ENCODE assay signal across 13 cellular contexts in genomic region chr10:73967022-73967429, GRCh38. TPM values are rescaled to one million over a fixed set of nuclear protein-coding genes. Genes with fewer than 3 reads are reported as not detected.
DNase-seq lines count a peak whose midpoint lies in the region; ATAC-seq, FAIRE-seq and TF ChIP-seq lines count a peak whose summit lies in the region.
"Had no signal": no experiment of that assay in that cellular context is flagged by ENCODE, and none has a peak within 500 bp of the region (broad histone marks: within the 10 kb centered on the region; RNA-seq: fewer than 3 reads in every experiment).

No MANE protein-coding gene starts in this region.

- no peaks in the 10 kb centered on the region for H3K9me3 ChIP-seq in right lobe of liver
- H3K9me3 ChIP-seq in HepG2 (ENCODE audit: low read length), result no peaks in the 10 kb centered on the region
- H3K9me3 ChIP-seq in esophagus (ENCODE audit: control insufficient read depth in 2 of 2, insufficient read depth in 1 of 2, low read depth in 1 of 2, low read length in 1 of 2), result no peaks in the 10 kb centered on the region
- H3K9me3 ChIP-seq in osteoblast (ENCODE audit: low read depth, low read length), result no peaks in the 10 kb centered on the region
- H3K9me3 ChIP-seq: neutrophil had no signal

- H4K20me1 ChIP-seq in HepG2 (ENCODE audit: insufficient read depth, low read length) (no peaks in the 10 kb centered on the region), osteoblast (ENCODE audit: insufficient read depth, low read length) (no peaks in the 10 kb centered on the region)

- peaks cover 2% of the 10 kb centered on the region for H3K9me3 Mint-ChIP-seq in glutamatergic neuron (ENCODE audit: unreplicated experiment)
- H3K9me3 Mint-ChIP-seq in activated CD4-positive, alpha-beta T cell treated with anti-CD3 and anti-CD28 coated beads for 36 hours (ENCODE audit: low read depth), result no peaks in the 10 kb centered on the region

- TF ChIP-seq POLR2A in right lobe of liver (IDR thresholded peaks at IDR 0.05) (no peak), HepG2 (IDR thresholded peaks at IDR 0.05; ENCODE audit: insufficient read depth in 1 of 2, low read depth in 2 of 2, low read length in 2 of 2) (no peak)

- H3K4me3 ChIP-seq in right lobe of liver, result no peak overlapping the region
- no peak overlapping the region for H3K4me3 ChIP-seq in HepG2 (replicated peaks in 1 of 3; ENCODE audit: insufficient read depth in 1 of 3, low read depth in 2 of 3, low read length in 3 of 3)
- no peak overlapping the region for H3K4me3 ChIP-seq in esophagus (ENCODE audit: low read depth in 1 of 2, low read length in 2 of 2)
- H3K4me3 ChIP-seq in osteoblast (ENCODE audit: insufficient read depth, low read length), result no peak overlapping the region

- H3K27me3 ChIP-seq in right lobe of liver (no peaks in the 10 kb centered on the region), HepG2 (ENCODE audit: control insufficient read depth in 1 of 2, insufficient read depth in 2 of 2, low read length in 2 of 2) (no peaks in the 10 kb centered on the region; a peak in 1 of 5 replicates), esophagus (ENCODE audit: control insufficient read depth in 1 of 2, insufficient read depth in 2 of 2, low read length in 2 of 2) (no peaks in the 10 kb centered on the region), osteoblast (ENCODE audit: insufficient read depth, low read length) (no peaks in the 10 kb centered on the region)
- H3K27me3 ChIP-seq: neutrophil had no signal

- peaks cover 13% of the 10 kb centered on the region for H3K4me1 Mint-ChIP-seq in glutamatergic neuron (ENCODE audit: low read depth, unreplicated experiment)
- H3K4me1 Mint-ChIP-seq in activated CD4-positive, alpha-beta T cell treated with anti-CD3 and anti-CD28 coated beads for 36 hours, result no peaks in the 10 kb centered on the region

- H3K36me3 Mint-ChIP-seq in glutamatergic neuron (ENCODE audit: unreplicated experiment), result no peaks in the 10 kb centered on the region
- no peaks in the 10 kb centered on the region for H3K36me3 Mint-ChIP-seq in activated CD4-positive, alpha-beta T cell treated with anti-CD3 and anti-CD28 coated beads for 36 hours (ENCODE audit: low read depth)

- in situ Hi-C loops in HepG2 (cut with HindIII; ENCODE audit: extremely low pct_ligation_motif_present, low pct_unique_long_range_greater_than_20kb) (no loop called here), GM13977 (cut with MboI; ENCODE audit: low pct_unique_long_range_greater_than_20kb, low sequenced_read_pairs, unreplicated experiment) (no loop called here)

- CTCF ChIA-PET in HepG2 (lab: Yijun Ruan, JAX; ENCODE audit: low intra/inter-chr PET ratio, low total read pairs), result no interaction called here
- CTCF ChIA-PET in activated CD4-positive, alpha-beta T cell treated with anti-CD3 and anti-CD28 coated beads for 36 hours (lab: Charles Lee), result interaction anchor here (0.6 to 2.6 kb wide), 4 partner anchors 10 to 76 kb away, joined by 3 to 11 read pairs (median 3); no protein-coding TSS in a partner anchor

- H3K27ac Mint-ChIP-seq in glutamatergic neuron (ENCODE audit: unreplicated experiment), result no peak overlapping the region
- H3K27ac Mint-ChIP-seq in activated CD4-positive, alpha-beta T cell treated with anti-CD3 and anti-CD28 coated beads for 36 hours, result no peak overlapping the region

- no peak for FAIRE-seq in HepG2 (lab: Jason Lieb, UNC)

- H3K27me3 Mint-ChIP-seq in glutamatergic neuron (ENCODE audit: unreplicated experiment), result peaks cover 2% of the 10 kb centered on the region
- no peaks in the 10 kb centered on the region for H3K27me3 Mint-ChIP-seq in activated CD4-positive, alpha-beta T cell treated with anti-CD3 and anti-CD28 coated beads for 36 hours

- H3K27ac ChIP-seq in right lobe of liver (peak overlapping the region in 2 of 3 donors; percentile 57 to 72), HepG2 (ENCODE audit: extremely low read length, insufficient read depth, low read length) (no peak overlapping the region), esophagus (ENCODE audit: low read depth in 2 of 2, low read length in 1 of 2) (peak overlapping the region; percentile 39 to 66), osteoblast (ENCODE audit: low read depth, low read length) (peak overlapping the region; percentile 84)

- intact Hi-C loops in right lobe of liver (cut with DNase I), result no loop called here
- intact Hi-C loops in HepG2 (cut with micrococcal nuclease; ENCODE audit: unreplicated experiment), result no loop called here
- intact Hi-C loops in activated CD4-positive, alpha-beta T cell treated with anti-CD3 and anti-CD28 coated beads for 36 hours (cut with DNase I, micrococcal nuclease), result no loop called here

- no peak for DNase-seq in right lobe of liver
- DNase-seq in HepG2 (ENCODE audit: low spot score), result no peak
- DNase-seq in osteoblast (ENCODE audit: insufficient read length, low spot score, missing footprints), result peak; percentile 31
- DNase-seq in glutamatergic neuron, result no peak
- DNase-seq in activated CD4-positive, alpha-beta T cell treated with anti-CD3 and anti-CD28 coated beads for 36 hours, result no peak
- no peak for DNase-seq in activated CD8-positive, alpha-beta memory T cell treated with anti-CD3 and anti-CD28 coated beads, Interleukin-2, amount 50 U/mL, for 48 hours
- DNase-seq in GM13977 (ENCODE audit: low spot score), result no peak
- DNase-seq: cortex of kidney; DMS79 treated with DMSO at 0.1 percent for 48 hours; NCI-H2171; stimulated activated CD4-positive, alpha-beta T cell treated with anti-CD3 and anti-CD28 coated beads, Interleukin-4, amount 100 ng/mL, for 4 hours had no signal

- TF ChIP-seq EP300 in HepG2 (IDR thresholded peaks at IDR 0.05; ENCODE audit: low read depth in 2 of 2, low read length in 2 of 2) (no peak), HepG2 (CRISPR knock-in tag; IDR thresholded peaks at IDR 0.05; ENCODE audit: borderline replicate concordance) (no peak)

- POLR2A ChIA-PET in HepG2 (lab: Yijun Ruan, JAX), result no interaction called here
- POLR2A ChIA-PET in activated CD4-positive, alpha-beta T cell treated with anti-CD3 and anti-CD28 coated beads for 36 hours (lab: Charles Lee), result no interaction called here

- H3K79me2 ChIP-seq in HepG2 (ENCODE audit: insufficient read depth, low read length), result no peaks in the 10 kb centered on the region
- no peaks in the 10 kb centered on the region for H3K79me2 ChIP-seq in osteoblast (ENCODE audit: insufficient read depth, low read length)

- no peak overlapping the region for H3K4me3 Mint-ChIP-seq in glutamatergic neuron (ENCODE audit: unreplicated experiment)
- no peak overlapping the region for H3K4me3 Mint-ChIP-seq in activated CD4-positive, alpha-beta T cell treated with anti-CD3 and anti-CD28 coated beads for 36 hours

- no peak for TF ChIP-seq RAD21 in HepG2 (CRISPR knock-in tag; IDR thresholded peaks at IDR 0.05)

- H3K36me3 ChIP-seq in right lobe of liver (no peaks in the 10 kb centered on the region), HepG2 (replicated peaks in 1 of 2; ENCODE audit: control insufficient read depth in 1 of 2, insufficient read depth in 2 of 2, low read length in 2 of 2) (no peaks in the 10 kb centered on the region), esophagus (ENCODE audit: control insufficient read depth in 2 of 2, insufficient read depth in 2 of 2, low read length in 1 of 2) (no peaks in the 10 kb centered on the region), osteoblast (ENCODE audit: insufficient read depth, low read length) (no peaks in the 10 kb centered on the region)
- H3K36me3 ChIP-seq: neutrophil had no signal

- ATAC-seq in right lobe of liver (no peak), HepG2 (no peak)
- no peak for ATAC-seq in activated CD4-positive, alpha-beta T cell treated with anti-CD3 and anti-CD28 coated beads for 36 hours

- H3K4me1 ChIP-seq in right lobe of liver (no peaks in the 10 kb centered on the region), HepG2 (ENCODE audit: insufficient read depth, low read length) (peaks cover 23% of the 10 kb centered on the region), esophagus (ENCODE audit: control insufficient read depth in 2 of 2, insufficient read depth in 2 of 2, low read length in 1 of 2) (peaks cover 0 to 5% of the 10 kb centered on the region in 2 donors), osteoblast (ENCODE audit: insufficient read depth, low read length) (peaks cover 26% of the 10 kb centered on the region)

- no peak overlapping the region for H3K9ac ChIP-seq in HepG2 (ENCODE audit: insufficient read depth, low read depth, low read length)

- H2AFZ ChIP-seq in HepG2 (ENCODE audit: low read length) (no peak overlapping the region), osteoblast (ENCODE audit: low read length) (no peak overlapping the region)

- no peak for TF ChIP-seq CTCF in right lobe of liver (IDR thresholded peaks at IDR 0.05)
- no peak for TF ChIP-seq CTCF in HepG2 (CRISPR knock-in tag; IDR thresholded peaks at IDR 0.05)
- no peak for TF ChIP-seq CTCF in osteoblast (IDR thresholded peaks at IDR 0.05; ENCODE audit: extremely low read depth, low read depth, low read length)
- TF ChIP-seq CTCF in glutamatergic neuron (IDR thresholded peaks at IDR 0.05; ENCODE audit: partially characterized antibody, unreplicated experiment), result no peak
- TF ChIP-seq CTCF in GM13977 (IDR thresholded peaks at IDR 0.05; ENCODE audit: extremely low read depth, insufficient read depth, missing control alignments), result no peak

- WGBS in right lobe of liver (ENCODE audit: insufficient coverage, low coverage, low lambda C conversion rate, missing lambda C conversion rate), result 72% methylated on average over 3 of the region's 4 CpGs
- 74% methylated on average over 4 of the region's 4 CpGs for WGBS in HepG2 (ENCODE audit: low lambda C conversion rate)
- WGBS in esophagus, 2 donors, result 81 to 94% methylated on average over 4 of the region's 4 CpGs

- H3K4me2 ChIP-seq in HepG2 (ENCODE audit: low read depth, low read length) (no peak overlapping the region; the same call in 1 of the 2 replicates), osteoblast (ENCODE audit: insufficient read depth, low read length) (no peak overlapping the region)

- no TSS peak for BruUV-seq in HepG2 (replicated peaks; lab: Mats Ljungman, UMichigan)

RNA-seq across cellular contexts. Expression of gene VCL, which starts 30.9 kb away (rescaled TPM):
- total RNA-seq in right lobe of liver (10 to 100 TPM; 13.2 to 58.9 (median 27.5) TPM), HepG2 (2016; rRNA removed; fragmentation: Illumina TruSeq; extraction: Trizol) (23.7 and 26.9 TPM in 2 replicates), osteoblast (169 and 201 TPM in 2 replicates), glutamatergic neuron (ENCODE audit: unreplicated experiment) (42.1 TPM)
- total RNA-seq in HepG2 (2016; cell fraction: cytosol; rRNA removed; fragmentation: Illumina TruSeq; extraction: Trizol; ENCODE audit: low read depth), result 1.3 and 2.3 TPM in 2 replicates
- total RNA-seq in HepG2 (2016; cell fraction: insoluble cytoplasmic fraction; rRNA removed; fragmentation: Illumina TruSeq; extraction: Trizol), result 20.6 and 25.2 TPM in 2 replicates
- total RNA-seq in HepG2 (2016; cell fraction: membrane; rRNA removed; fragmentation: Illumina TruSeq; extraction: Trizol), result 4.6 and 6.2 TPM in 2 replicates
- 28.7 and 35.3 TPM in 2 replicates for total RNA-seq in HepG2 (2016; cell fraction: nucleus; rRNA removed; fragmentation: Illumina TruSeq; extraction: Trizol)
- polyA plus RNA-seq in HepG2 (2011; rRNA removed) (15.9 and 17.3 TPM in 2 replicates), esophagus (10 to 100 TPM; 25.0 to 41.4 TPM)
- 7.7 and 9.9 TPM in 2 replicates for polyA plus RNA-seq in HepG2 (2011; cell fraction: cytosol; rRNA removed)
- 14.7 and 14.8 TPM in 2 replicates for polyA plus RNA-seq in HepG2 (2011; cell fraction: nucleus; rRNA removed)
- 10.9 and 12.0 TPM in 2 replicates for polyA plus RNA-seq in HepG2 (2012)
- polyA plus RNA-seq in HepG2 (2016; cell fraction: cytosol; fragmentation: Illumina TruSeq; extraction: Trizol; ENCODE audit: low read depth), result 0.78 and 0.81 TPM in 2 replicates
- 12.1 and 14.0 TPM in 2 replicates for polyA plus RNA-seq in HepG2 (2016; cell fraction: insoluble cytoplasmic fraction; fragmentation: Illumina TruSeq; extraction: Trizol; ENCODE audit: low read depth)
- polyA plus RNA-seq in HepG2 (2016; cell fraction: membrane; fragmentation: Illumina TruSeq; extraction: Trizol; ENCODE audit: low read depth), result 1.8 and 2.1 TPM in 2 replicates
- polyA plus RNA-seq in HepG2 (2016; cell fraction: nucleus; fragmentation: Illumina TruSeq; extraction: Trizol; ENCODE audit: insufficient read depth, low read depth), result 22.1 and 22.9 TPM in 2 replicates
- polyA minus RNA-seq in HepG2 (2011; rRNA and poly(A)+ RNA removed; ENCODE audit: low replicate concordance), result 29.5 and 80.4 TPM in 2 replicates
- 14.3 and 18.8 TPM in 2 replicates for polyA minus RNA-seq in HepG2 (2011; cell fraction: cytosol; rRNA and poly(A)+ RNA removed)
- 39.1 and 52.5 TPM in 2 replicates for polyA minus RNA-seq in HepG2 (2011; cell fraction: nucleus; rRNA and poly(A)+ RNA removed)
- 10 to 100 TPM; 20.7 to 22.7 TPM for total RNA-seq in activated CD4-positive, alpha-beta T cell treated with anti-CD3 and anti-CD28 coated beads for 36 hours

RNA-seq across cellular contexts. Expression of gene PLAU, which starts 56.1 kb away (rescaled TPM):
- total RNA-seq in right lobe of liver (1 to 10 TPM in 2 of 6 experiments, under 1 TPM in 4; 0.24 to 4.3 (median 0.87) TPM), HepG2 (2016; rRNA removed; fragmentation: Illumina TruSeq; extraction: Trizol) (4.8 and 11.2 TPM in 2 replicates), osteoblast (27.9 and 40.7 TPM in 2 replicates), glutamatergic neuron (ENCODE audit: unreplicated experiment) (0.59 TPM)
- total RNA-seq in HepG2 (2016; cell fraction: cytosol; rRNA removed; fragmentation: Illumina TruSeq; extraction: Trizol; ENCODE audit: low read depth), result 1.9 and 6.6 TPM in 2 replicates
- 5.2 and 16.9 TPM in 2 replicates for total RNA-seq in HepG2 (2016; cell fraction: insoluble cytoplasmic fraction; rRNA removed; fragmentation: Illumina TruSeq; extraction: Trizol)
- total RNA-seq in HepG2 (2016; cell fraction: membrane; rRNA removed; fragmentation: Illumina TruSeq; extraction: Trizol), result 4.7 and 7.7 TPM in 2 replicates
- total RNA-seq in HepG2 (2016; cell fraction: nucleus; rRNA removed; fragmentation: Illumina TruSeq; extraction: Trizol), result 9.1 and 18.5 TPM in 2 replicates
- polyA plus RNA-seq in HepG2 (2011; rRNA removed) (0.37 and 0.45 TPM in 2 replicates), esophagus (10 to 100 TPM in 1 of 2 donors, 1 to 10 TPM in 1; 7.0 to 13.7 TPM)
- 0.39 and 0.50 TPM in 2 replicates for polyA plus RNA-seq in HepG2 (2011; cell fraction: cytosol; rRNA removed)
- polyA plus RNA-seq in HepG2 (2011; cell fraction: nucleus; rRNA removed), result 0.51 and 0.62 TPM in 2 replicates
- polyA plus RNA-seq in HepG2 (2012), result 0.13 and 0.16 TPM in 2 replicates
- 1.0 and 2.5 TPM in 2 replicates for polyA plus RNA-seq in HepG2 (2016; cell fraction: cytosol; fragmentation: Illumina TruSeq; extraction: Trizol; ENCODE audit: low read depth)
- polyA plus RNA-seq in HepG2 (2016; cell fraction: insoluble cytoplasmic fraction; fragmentation: Illumina TruSeq; extraction: Trizol; ENCODE audit: low read depth), result 4.9 and 5.1 TPM in 2 replicates
- 2.7 and 3.5 TPM in 2 replicates for polyA plus RNA-seq in HepG2 (2016; cell fraction: membrane; fragmentation: Illumina TruSeq; extraction: Trizol; ENCODE audit: low read depth)
- 18.1 and 26.1 TPM in 2 replicates for polyA plus RNA-seq in HepG2 (2016; cell fraction: nucleus; fragmentation: Illumina TruSeq; extraction: Trizol; ENCODE audit: insufficient read depth, low read depth)
- 0.10 and 5.1 TPM in 2 replicates for polyA minus RNA-seq in HepG2 (2011; rRNA and poly(A)+ RNA removed; ENCODE audit: low replicate concordance)
- polyA minus RNA-seq in HepG2 (2011; cell fraction: cytosol; rRNA and poly(A)+ RNA removed), result not detected in 2 replicates
- 0.13 TPM in 1 of 2 replicates, not detected in the other for polyA minus RNA-seq in HepG2 (2011; cell fraction: nucleus; rRNA and poly(A)+ RNA removed)
- under 1 TPM in 1 of 2 experiments, not detected in 1; 0.16 TPM for total RNA-seq in activated CD4-positive, alpha-beta T cell treated with anti-CD3 and anti-CD28 coated beads for 36 hours
